In genomic region chr9:110148384-110148783, GRCh38 we compare ENCODE assay signal across 9 cellular contexts. TPM values are rescaled to one million over a fixed set of nuclear protein-coding genes. Genes with fewer than 3 reads are reported as not detected.
DNase-seq lines count a peak whose midpoint lies in the region; ATAC-seq and TF ChIP-seq lines count a peak whose summit lies in the region.
"Had no signal": no experiment of that assay in that cellular context is flagged by ENCODE, and none has a peak within 500 bp of the region (broad histone marks: within the 10 kb centered on the region; RNA-seq: fewer than 3 reads in every experiment).

No MANE protein-coding gene starts in this region.

- H3K4me3 Mint-ChIP-seq in T-helper 1 cell treated with Interleukin-12 subunit alpha and Interleukin-12 subunit beta and Interleukin-4 antibody, amounts not matched to agents 30 μg/mL and 1 μg/mL, for 36 hours, result peak overlapping the region; percentile 86

- peaks cover 80% of the 10 kb centered on the region for H3K4me1 Mint-ChIP-seq in T-helper 1 cell treated with Interleukin-12 subunit alpha and Interleukin-12 subunit beta and Interleukin-4 antibody, amounts not matched to agents 30 μg/mL and 1 μg/mL, for 36 hours (ENCODE audit: low read depth)

- peaks cover 10% of the 10 kb centered on the region for H3K9me3 Mint-ChIP-seq in T-helper 1 cell treated with Interleukin-12 subunit alpha and Interleukin-12 subunit beta and Interleukin-4 antibody, amounts not matched to agents 30 μg/mL and 1 μg/mL, for 36 hours

- peaks cover 30% of the 10 kb centered on the region for H3K36me3 Mint-ChIP-seq in T-helper 1 cell treated with Interleukin-12 subunit alpha and Interleukin-12 subunit beta and Interleukin-4 antibody, amounts not matched to agents 30 μg/mL and 1 μg/mL, for 36 hours (ENCODE audit: low read depth)

- no peak for TF ChIP-seq CTCF in fibroblast of villous mesenchyme (IDR thresholded peaks at IDR 0.05; ENCODE audit: insufficient read depth, low read depth, low read length)

- H3K27ac Mint-ChIP-seq in T-helper 1 cell treated with Interleukin-12 subunit alpha and Interleukin-12 subunit beta and Interleukin-4 antibody, amounts not matched to agents 30 μg/mL and 1 μg/mL, for 36 hours, result peak overlapping the region; percentile 95

- peak; percentile 55 for DNase-seq in fibroblast of villous mesenchyme (ENCODE audit: low read depth)
- peak; percentile 64 for DNase-seq in stimulated activated naive CD4-positive, alpha-beta T cell treated with Interleukin-2 at 50 U/mL for 16 hours (lab: John Stamatoyannopoulos, UW)
- no peak for DNase-seq in DMS153 (lab: John Stamatoyannopoulos, UW)
- no peak for DNase-seq in NCI-H524 (lab: John Stamatoyannopoulos, UW)
- no peak for DNase-seq in dermis blood vessel endothelial cell

- no peaks in the 10 kb centered on the region for H3K27me3 Mint-ChIP-seq in T-helper 1 cell treated with Interleukin-12 subunit alpha and Interleukin-12 subunit beta and Interleukin-4 antibody, amounts not matched to agents 30 μg/mL and 1 μg/mL, for 36 hours (ENCODE audit: low read depth)

- ATAC-seq in GM18909 (IDR thresholded peaks at IDR 0.05; ENCODE audit: poor library complexity, unreplicated experiment) (peak; percentile 65), HG02885 (IDR thresholded peaks at IDR 0.05; ENCODE audit: poor library complexity, unreplicated experiment) (peak; percentile 82)

- no peak overlapping the region for H3K4me3 ChIP-seq in fibroblast of villous mesenchyme (ENCODE audit: low read depth, low read length)

RNA-seq across cellular contexts. Expression of gene C9orf152, which starts 59.6 kb away (rescaled TPM):
- total RNA-seq in fibroblast of villous mesenchyme, result not detected in 2 replicates
- 0.05 TPM in 1 of 2 replicates, not detected in the other for total RNA-seq in dermis blood vessel endothelial cell
- total RNA-seq: T-helper 1 cell treated with Interleukin-12 subunit alpha and Interleukin-12 subunit beta and Interleukin-4 antibody, amounts not matched to agents 30 ng/mL and 1 ng/mL, for 36 hours had no signal

Comparison
In these comparisons a context has a peak if more than half of its experiments do, and no peak if none do; other contexts are left out.
1. DNase-seq: peak in fibroblast of villous mesenchyme (single experiment) and stimulated activated naive CD4-positive, alpha-beta T cell treated with Interleukin-2 at 50 U/mL for 16 hours (single experiment); none in DMS153 (single experiment), NCI-H524 (0 of 2) and dermis blood vessel endothelial cell (single experiment).